Comparison of ENCODE assay signal across 8 cellular contexts in genomic region chr4:87011340-87012034, GRCh38.
DNase-seq lines count a peak whose midpoint lies in the region; ATAC-seq, FAIRE-seq and TF ChIP-seq lines count a peak whose summit lies in the region.

No MANE protein-coding gene starts in this region.

- FAIRE-seq in HTR-8/SVneo (lab: Jason Lieb, UNC) (no peak), K562 (lab: Jason Lieb, UNC) (peak; percentile 88)

- no peak; a peak in 1 of 4 replicates for TF ChIP-seq RAD21 in K562 (CRISPR knock-in tag; conservative IDR thresholded peaks at IDR 0.05 in 1 of 2, IDR thresholded peaks at IDR 0.05 in 1 of 2)

- no peak for TF ChIP-seq POLR2A in K562 (conservative IDR thresholded peaks at IDR 0.05)

- H3K27ac ChIP-seq in K562 (ENCODE audit: extremely low read depth, low read depth, low read length) (peak overlapping the region; percentile 4; the same call in 1 of the 3 replicates), lower lobe of right lung (peak overlapping the region; percentile 15)

- no peaks in the 10 kb centered on the region; the same call in 1 of the 2 replicates for H4K20me1 ChIP-seq in K562 (replicated peaks; ENCODE audit: control insufficient read depth, insufficient read depth, low read length)

- peak overlapping the region; percentile 23; the same call in 1 of the 2 replicates for H3K4me2 ChIP-seq in K562 (ENCODE audit: insufficient read depth, low read length)

- no peaks in the 10 kb centered on the region for H3K9me3 ChIP-seq in K562 (replicated peaks; ENCODE audit: control insufficient read depth, insufficient read depth, low read depth, low read length)
- no peaks in the 10 kb centered on the region for H3K9me3 ChIP-seq in lower lobe of right lung

- H3K9me3 Mint-ChIP-seq in activated T-helper 2 cell treated with anti-CD3 and anti-CD28 coated beads, Interferon-gamma antibody, Interleukin-2, Interleukin-4, amounts not matched to agents 10 μg/mL and 5 μg/mL and 100 μg/mL, durations not matched to agents 14 hours and 24 hours and 36 hours, result no peaks in the 10 kb centered on the region

- H3K4me1 Mint-ChIP-seq in activated T-helper 2 cell treated with anti-CD3 and anti-CD28 coated beads, Interferon-gamma antibody, Interleukin-2, Interleukin-4, amounts not matched to agents 10 μg/mL and 5 μg/mL and 100 μg/mL, durations not matched to agents 14 hours and 24 hours and 36 hours (ENCODE audit: low read depth), result peaks cover 73% of the 10 kb centered on the region

- no peaks in the 10 kb centered on the region for H3K9me1 ChIP-seq in K562 (ENCODE audit: control insufficient read depth, insufficient read depth, low read length)

- H3K4me3 Mint-ChIP-seq in activated T-helper 2 cell treated with anti-CD3 and anti-CD28 coated beads, Interferon-gamma antibody, Interleukin-2, Interleukin-4, amounts not matched to agents 10 μg/mL and 5 μg/mL and 100 μg/mL, durations not matched to agents 14 hours and 24 hours and 36 hours (ENCODE audit: low read depth), result no peak overlapping the region

- peak; percentile 84 for TF ChIP-seq EP300 in K562 (IDR thresholded peaks at IDR 0.05; ENCODE audit: low read length)

- POLR2A ChIA-PET in K562 (lab: Yijun Ruan, JAX), result interaction anchor here (0.7 to 1.4 kb wide), 7 partner anchors 14 to 77 kb away, joined by 3 to 9 read pairs (median 3); partner anchors contain the start of gene AFF1

- H3K79me2 ChIP-seq in K562 (ENCODE audit: control insufficient read depth, insufficient read depth, low read length), result peaks cover 92% of the 10 kb centered on the region

- ATAC-seq in K562 (peak; percentile 19), lower lobe of right lung (peak in 1 of 2 donors; percentile 28), GM18858 (IDR thresholded peaks at IDR 0.05; ENCODE audit: unreplicated experiment) (no peak)

- DNase-seq in AG09309 (ENCODE audit: low read depth) (peak; percentile 61), HTR-8/SVneo (ENCODE audit: insufficient read length, low spot score) (peak; percentile 53), K562 (ENCODE audit: extremely low read depth in 1 of 4, low spot score in 3 of 4) (peak in 3 of 4 experiments; percentile 28 to 84 (median 59)), lower lobe of right lung (no peak), NCI-H2081 treated with DMSO at 0.1 percent for 48 hours (lab: John Stamatoyannopoulos, UW) (no peak), iPS-NIHi11 (ENCODE audit: low spot score) (no peak)
- DNase-seq in activated T-helper 2 cell treated with anti-CD3 and anti-CD28 coated beads, Interferon-gamma antibody, Interleukin-2, Interleukin-4, amounts not matched to agents 10 μg/mL and 5 μg/mL and 100 μg/mL, durations not matched to agents 14 hours and 24 hours and 36 hours (ENCODE audit: low spot score), result no peak

- H3K36me3 ChIP-seq in K562 (ENCODE audit: control insufficient read depth, insufficient read depth, low read length) (no peaks in the 10 kb centered on the region), lower lobe of right lung (no peaks in the 10 kb centered on the region)

- TF ChIP-seq CTCF in AG09309 (IDR thresholded peaks at IDR 0.05; ENCODE audit: control insufficient read depth, insufficient read depth, low read depth, low read length, missing control alignments), result no peak
- TF ChIP-seq CTCF in K562 (IDR thresholded peaks at IDR 0.05 in 2 of 3, conservative IDR thresholded peaks at IDR 0.05 in 1 of 3; ENCODE audit: insufficient read depth in 2 of 3, low read depth in 1 of 3, low read length in 3 of 3), result no peak
- TF ChIP-seq CTCF in lower lobe of right lung (IDR thresholded peaks at IDR 0.05), result no peak

- H2AFZ ChIP-seq in K562 (ENCODE audit: low read depth, low read length), result no peak overlapping the region

- CTCF ChIA-PET in K562 (lab: Yijun Ruan, JAX; ENCODE audit: low intra/inter-chr PET ratio), result interaction anchor here (0.5 to 0.7 kb wide), 2 partner anchors 9 to 10 kb away, joined by 3 read pairs; no protein-coding TSS in a partner anchor

- BruUV-seq in K562 (replicated peaks; lab: Mats Ljungman, UMichigan), result no TSS peak

- H3K27ac Mint-ChIP-seq in activated T-helper 2 cell treated with anti-CD3 and anti-CD28 coated beads, Interferon-gamma antibody, Interleukin-2, Interleukin-4, amounts not matched to agents 10 μg/mL and 5 μg/mL and 100 μg/mL, durations not matched to agents 14 hours and 24 hours and 36 hours, result no peak overlapping the region

- H3K9ac ChIP-seq in K562 (ENCODE audit: insufficient read depth in 1 of 2, low read depth in 2 of 2, low read length in 2 of 2), result no peak overlapping the region

- H3K27me3 Mint-ChIP-seq in activated T-helper 2 cell treated with anti-CD3 and anti-CD28 coated beads, Interferon-gamma antibody, Interleukin-2, Interleukin-4, amounts not matched to agents 10 μg/mL and 5 μg/mL and 100 μg/mL, durations not matched to agents 14 hours and 24 hours and 36 hours (ENCODE audit: low read depth), result no peaks in the 10 kb centered on the region

- in situ Hi-C loops in K562 (cut with MboI), result no loop called here

- 6% methylated on average over 5 of the region's 5 CpGs for WGBS in K562 (ENCODE audit: insufficient coverage, low coverage, missing lambda C conversion rate)

- peaks cover 32 to 58% of the 10 kb centered on the region in 2 experiments for H3K4me1 ChIP-seq in K562 (replicated peaks in 1 of 2; ENCODE audit: control insufficient read depth in 2 of 2, insufficient read depth in 2 of 2, low read length in 2 of 2)
- peaks cover 84% of the 10 kb centered on the region for H3K4me1 ChIP-seq in lower lobe of right lung

- intact Hi-C loops in K562 (cut with micrococcal nuclease) (no loop called here), lower lobe of right lung (cut with DNase I) (no loop called here)
- intact Hi-C loops in activated T-helper 2 cell treated with anti-CD3 and anti-CD28 coated beads, Interferon-gamma antibody, Interleukin-2, Interleukin-4, amounts not matched to agents 10 μg/mL and 5 μg/mL and 100 μg/mL, durations not matched to agents 14 hours and 24 hours and 36 hours (cut with micrococcal nuclease), result no loop called here

- H3K36me3 Mint-ChIP-seq in activated T-helper 2 cell treated with anti-CD3 and anti-CD28 coated beads, Interferon-gamma antibody, Interleukin-2, Interleukin-4, amounts not matched to agents 10 μg/mL and 5 μg/mL and 100 μg/mL, durations not matched to agents 14 hours and 24 hours and 36 hours (ENCODE audit: low read depth), result peaks cover 11% of the 10 kb centered on the region

- H3K4me3 ChIP-seq in AG09309 (ENCODE audit: control insufficient read depth, low read depth, low read length) (no peak overlapping the region), K562 (no peak overlapping the region), lower lobe of right lung (no peak overlapping the region)

- H3K27me3 ChIP-seq in K562 (ENCODE audit: control insufficient read depth in 2 of 2, insufficient read depth in 2 of 2, low read length in 2 of 2) (no peaks in the 10 kb centered on the region), lower lobe of right lung (ENCODE audit: low read depth) (no peaks in the 10 kb centered on the region)

TF ChIP-seq in K562, 482 proteins besides CTCF, POLR2A, EP300 and RAD21 (continues in another document):
- TF ChIP-seq LARP7 (IDR thresholded peaks at IDR 0.05), result no peak
- peak; percentile 39; the same call in 1 of the 2 replicates for TF ChIP-seq NCOR1 (IDR thresholded peaks at IDR 0.05)
- TF ChIP-seq TAL1 (IDR thresholded peaks at IDR 0.05), result peak; percentile 33
- TF ChIP-seq JUND (IDR thresholded peaks at IDR 0.05; ENCODE audit: borderline replicate concordance, low read depth, low read length), result peak; percentile 99
- TF ChIP-seq JUND (tag; IDR thresholded peaks at IDR 0.05; ENCODE audit: borderline replicate concordance, low read depth, low read length), result peak; percentile 97
- TF ChIP-seq MEIS2 (IDR thresholded peaks at IDR 0.05; ENCODE audit: partially characterized antibody), result peak; percentile 97
- no peak for TF ChIP-seq TOE1 (IDR thresholded peaks at IDR 0.05; ENCODE audit: borderline replicate concordance)
- TF ChIP-seq TOE1 (CRISPR knock-in tag; IDR thresholded peaks at IDR 0.05; ENCODE audit: borderline replicate concordance, low read depth), result no peak
- peak; percentile 41; the same call in 1 of the 2 replicates for TF ChIP-seq POLR2H (tag; IDR thresholded peaks at IDR 0.05; ENCODE audit: low read depth)
- TF ChIP-seq PHB2 (IDR thresholded peaks at IDR 0.05; ENCODE audit: low read depth), result no peak
- TF ChIP-seq TCF7L2 (IDR thresholded peaks at IDR 0.05; ENCODE audit: low read depth, low read length), result no peak
- peak; percentile 43; the same call in 1 of the 2 replicates for TF ChIP-seq POLR2AphosphoS5 (IDR thresholded peaks at IDR 0.05; ENCODE audit: control insufficient read depth, insufficient read depth, low read depth, low read length)
- no peak for TF ChIP-seq ZNF717 (CRISPR knock-in tag; IDR thresholded peaks at IDR 0.05)
- TF ChIP-seq L3MBTL2 (IDR thresholded peaks at IDR 0.05), result peak; percentile 24; the same call in 1 of the 2 replicates

Comparison
In these comparisons a context has a peak if more than half of its experiments do, and no peak if none do; other contexts are left out.
1. DNase-seq: peak in AG09309 (single experiment), HTR-8/SVneo (single experiment) and K562 (3 of 4); none in lower lobe of right lung (single experiment), NCI-H2081 treated with DMSO at 0.1 percent for 48 hours (single experiment), activated T-helper 2 cell treated with anti-CD3 and anti-CD28 coated beads, Interferon-gamma antibody, Interleukin-2, Interleukin-4, amounts not matched to agents 10 μg/mL and 5 μg/mL and 100 μg/mL, durations not matched to agents 14 hours and 24 hours and 36 hours (single experiment) and iPS-NIHi11 (single experiment).